In the genomic region with DNA sequence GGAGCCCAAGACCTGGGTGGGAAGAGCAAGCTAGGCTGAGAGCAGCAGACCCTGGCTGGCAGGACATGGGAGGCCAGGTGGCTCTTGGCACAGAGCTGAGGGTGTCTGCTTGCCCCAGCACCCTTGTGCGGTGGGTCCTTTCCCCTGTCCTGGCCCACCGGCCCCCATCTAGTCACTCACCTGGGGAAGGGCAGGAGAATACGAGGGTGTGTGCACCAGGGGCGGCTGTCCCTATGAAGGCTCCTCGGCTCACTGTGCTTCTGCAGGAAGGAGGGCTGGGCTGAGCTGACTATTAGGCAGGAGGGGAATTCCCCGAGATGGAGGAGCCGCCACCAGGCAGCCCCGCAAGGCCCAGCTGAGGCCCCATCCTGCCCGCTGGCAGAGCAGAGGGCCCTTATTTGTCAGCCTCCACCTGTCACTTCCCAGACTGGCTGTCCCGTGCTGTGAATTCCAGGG, we compare ENCODE assay signal across 8 cellular contexts. TPM values are rescaled to one million over a fixed set of nuclear protein-coding genes. Genes with fewer than 3 reads are reported as not detected.
DNase-seq lines count a peak whose midpoint lies in the region; ATAC-seq, FAIRE-seq and TF ChIP-seq lines count a peak whose summit lies in the region.

No MANE protein-coding gene starts in this region.

- H3K27me3 Mint-ChIP-seq in T-helper 17 cell, result no peaks in the 10 kb centered on the region

- TF ChIP-seq CTCF in bronchial epithelial cell (IDR thresholded peaks at IDR 0.05; ENCODE audit: insufficient read depth, low read length, severe bottlenecking), result no peak

- ATAC-seq in GM18511 (IDR thresholded peaks at IDR 0.05; ENCODE audit: unreplicated experiment) (peak; percentile 82), HG02840 (IDR thresholded peaks at IDR 0.05; ENCODE audit: low FRiP score, unreplicated experiment) (peak; percentile 59), T-helper 17 cell (peak; percentile 79), Right ventricle myocardium superior (ENCODE audit: poor library complexity) (no peak)

- DNase-seq in T-helper 17 cell, result peak; percentile 65 to 71 (median 69)
- DNase-seq in bronchial epithelial cell (ENCODE audit: low read depth), result peak; percentile 57
- peak; percentile 59 for DNase-seq in stimulated activated CD4-positive, alpha-beta T cell treated with anti-CD3 and anti-CD28 coated beads, Interleukin-2, amount 100 ng/mL, for 4 hours (ENCODE audit: low read depth)
- no peak for DNase-seq in NCI-H774 (lab: John Stamatoyannopoulos, UW)
- DNase-seq in inferior parietal cortex (ENCODE audit: extremely low spot score), result no peak
- no peak for DNase-seq in Right ventricle myocardium superior

- intact Hi-C loops in Right ventricle myocardium superior (cut with DNase I), result no loop called here

- H3K4me3 Mint-ChIP-seq in T-helper 17 cell, result peak overlapping the region; percentile 95

- no peak for FAIRE-seq in bronchial epithelial cell (lab: Jason Lieb, UNC)

- H3K4me1 Mint-ChIP-seq in T-helper 17 cell, result peaks cover 41% of the 10 kb centered on the region

- H3K36me3 ChIP-seq in bronchial epithelial cell (ENCODE audit: control insufficient read depth, insufficient read depth, low read length), result no peaks in the 10 kb centered on the region

- peak overlapping the region; percentile 100 for H3K27ac Mint-ChIP-seq in T-helper 17 cell

- H3K27me3 ChIP-seq in bronchial epithelial cell (ENCODE audit: control insufficient read depth, insufficient read depth, low read length), result no peaks in the 10 kb centered on the region

- no peaks in the 10 kb centered on the region for H3K9me3 ChIP-seq in T-helper 17 cell (ENCODE audit: control insufficient read depth, low read length, poor library complexity, severe bottlenecking)

- H3K36me3 Mint-ChIP-seq in T-helper 17 cell (ENCODE audit: low read depth), result peaks cover 3% of the 10 kb centered on the region

- peak overlapping the region; percentile 32 for H3K4me3 ChIP-seq in bronchial epithelial cell (ENCODE audit: low read depth, low read length)

RNA-seq across cellular contexts. Expression of a gene that starts 6.1 kb away (rescaled TPM):
- total RNA-seq in T-helper 17 cell (100 to 1,000 TPM; 227 to 245 TPM), bronchial epithelial cell (65.6 and 75.3 TPM in 2 replicates), Right ventricle myocardium superior (126 TPM)

Comparison
In these comparisons a context has a peak if more than half of its experiments do, and no peak if none do; other contexts are left out.
1. DNase-seq: peak in T-helper 17 cell (3 of 3), bronchial epithelial cell (single experiment) and stimulated activated CD4-positive, alpha-beta T cell treated with anti-CD3 and anti-CD28 coated beads, Interleukin-2, amount 100 ng/mL, for 4 hours (single experiment); none in NCI-H774 (single experiment), inferior parietal cortex (single experiment) and Right ventricle myocardium superior (single experiment).